ENCODE assay signal across 36 cellular contexts in the genomic region with DNA sequence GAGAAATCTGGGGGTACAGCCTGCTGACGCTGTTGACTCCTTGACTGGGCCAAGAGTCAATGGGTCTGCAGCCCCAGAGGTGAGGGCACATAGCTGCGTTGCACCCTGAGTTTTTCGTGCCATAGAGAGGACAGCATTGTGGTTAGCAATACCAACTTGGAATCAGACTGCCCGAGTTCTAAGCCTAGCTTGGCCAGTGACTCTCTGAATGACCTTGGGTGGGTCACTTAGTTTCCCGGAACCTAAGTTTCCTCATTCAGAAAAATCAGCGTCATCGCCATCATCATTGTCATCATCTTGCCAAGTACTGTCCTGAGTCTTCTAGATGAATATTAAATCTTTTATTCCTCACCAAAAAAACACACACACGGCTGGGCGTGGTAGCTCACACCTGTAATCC.
"Had no signal": no experiment of that assay in that cellular context is flagged by ENCODE, and none has a peak within 500 bp of the region (broad histone marks: within the 10 kb centered on the region; RNA-seq: fewer than 3 reads in every experiment).

No MANE protein-coding gene starts in this region.

- H3K27me3 ChIP-seq: ascending aorta, cardiac muscle cell had no signal

- H3K9me3 ChIP-seq: ascending aorta had no signal

- H3K4me3 Mint-ChIP-seq: activated CD4-positive, alpha-beta memory T cell treated with anti-CD3 and anti-CD28 coated beads, Interleukin-2, amount 10 ng/mL, durations not matched to agents 7 days and 5 days; activated CD4-positive, alpha-beta T cell treated with anti-CD3 and anti-CD28 coated beads, Interleukin-2, amount 10 ng/mL, durations not matched to agents 24 days and 14 days; activated CD8-positive, alpha-beta memory T cell treated with anti-CD3 and anti-CD28 coated beads, Interleukin-2, amount 10 ng/mL, durations not matched to agents 7 days and 5 days; activated CD8-positive, alpha-beta T cell treated with anti-CD3 and anti-CD28 coated beads, Interleukin-2, amount 10 ng/mL, durations not matched to agents 7 days and 5 days; activated naive CD4-positive, alpha-beta T cell treated with anti-CD3 and anti-CD28 coated beads, Interleukin-2, amount 10 ng/mL, durations not matched to agents 7 days and 5 days; activated naive CD4-positive, alpha-beta T cell treated with anti-CD3 and anti-CD28 coated beads, Interleukin-2, amount 50 U/mL, for 24 hours; activated naive CD8-positive, alpha-beta T cell; activated naive CD8-positive, alpha-beta T cell treated with anti-CD3 and anti-CD28 coated beads, Interleukin-2, amount 10 ng/mL, durations not matched to agents 7 days and 5 days; activated naive CD8-positive, alpha-beta T cell treated with anti-CD3 and anti-CD28 coated beads, Interleukin-2, amount 50 U/mL, for 24 hours; activated T-cell treated with anti-CD3 and anti-CD28 coated beads, Interleukin-2, amount 50 U/mL, for 24 hours; brain; central memory CD8-positive, alpha-beta T cell; T-helper 1 cell treated with Interleukin-12 subunit alpha and Interleukin-12 subunit beta and Interleukin-4 antibody, amounts not matched to agents 30 μg/mL and 1 μg/mL, for 36 hours; T-helper 2 cell treated with Interferon-gamma antibody and Interleukin-4, amounts not matched to agents 5 μg/mL and 100 μg/mL, for 36 hours; WTC11 had no signal

- H3K27ac Mint-ChIP-seq: activated CD4-positive, alpha-beta memory T cell treated with anti-CD3 and anti-CD28 coated beads, Interleukin-2, amount 10 ng/mL, durations not matched to agents 7 days and 5 days; activated CD4-positive, alpha-beta T cell treated with anti-CD3 and anti-CD28 coated beads, Interleukin-2, amount 10 ng/mL, durations not matched to agents 24 days and 14 days; activated CD8-positive, alpha-beta memory T cell treated with anti-CD3 and anti-CD28 coated beads, Interleukin-2, amount 10 ng/mL, durations not matched to agents 7 days and 5 days; activated CD8-positive, alpha-beta T cell treated with anti-CD3 and anti-CD28 coated beads, Interleukin-2, amount 10 ng/mL, durations not matched to agents 7 days and 5 days; activated naive CD4-positive, alpha-beta T cell treated with anti-CD3 and anti-CD28 coated beads, Interleukin-2, amount 10 ng/mL, durations not matched to agents 7 days and 5 days; activated naive CD4-positive, alpha-beta T cell treated with anti-CD3 and anti-CD28 coated beads, Interleukin-2, amount 50 U/mL, for 24 hours; activated naive CD8-positive, alpha-beta T cell; activated naive CD8-positive, alpha-beta T cell treated with anti-CD3 and anti-CD28 coated beads, Interleukin-2, amount 10 ng/mL, durations not matched to agents 7 days and 5 days; activated naive CD8-positive, alpha-beta T cell treated with anti-CD3 and anti-CD28 coated beads, Interleukin-2, amount 50 U/mL, for 24 hours; activated T-cell treated with anti-CD3 and anti-CD28 coated beads, Interleukin-2, amount 50 U/mL, for 24 hours; activated T-helper 2 cell treated with anti-CD3 and anti-CD28 coated beads, Interferon-gamma antibody, Interleukin-2, Interleukin-4, amounts not matched to agents 10 μg/mL and 5 μg/mL and 100 μg/mL, durations not matched to agents 14 hours and 24 hours and 36 hours; brain; T-helper 1 cell treated with Interleukin-12 subunit alpha and Interleukin-12 subunit beta and Interleukin-4 antibody, amounts not matched to agents 30 μg/mL and 1 μg/mL, for 36 hours; T-helper 2 cell treated with Interferon-gamma antibody and Interleukin-4, amounts not matched to agents 5 μg/mL and 100 μg/mL, for 36 hours; WTC11 had no signal

- H3K27me3 Mint-ChIP-seq: activated CD4-positive, alpha-beta memory T cell treated with anti-CD3 and anti-CD28 coated beads, Interleukin-2, amount 10 ng/mL, durations not matched to agents 7 days and 5 days; activated CD4-positive, alpha-beta T cell treated with anti-CD3 and anti-CD28 coated beads, Interleukin-2, amount 10 ng/mL, durations not matched to agents 24 days and 14 days; activated CD8-positive, alpha-beta memory T cell treated with anti-CD3 and anti-CD28 coated beads, Interleukin-2, amount 10 ng/mL, durations not matched to agents 7 days and 5 days; activated naive CD4-positive, alpha-beta T cell treated with anti-CD3 and anti-CD28 coated beads, Interleukin-2, amount 10 ng/mL, durations not matched to agents 7 days and 5 days; activated naive CD4-positive, alpha-beta T cell treated with anti-CD3 and anti-CD28 coated beads, Interleukin-2, amount 50 U/mL, for 24 hours; activated naive CD8-positive, alpha-beta T cell; activated naive CD8-positive, alpha-beta T cell treated with anti-CD3 and anti-CD28 coated beads, Interleukin-2, amount 50 U/mL, for 24 hours; activated T-cell treated with anti-CD3 and anti-CD28 coated beads, Interleukin-2, amount 50 U/mL, for 24 hours; brain had no signal

- ATAC-seq: activated CD4-positive, CD25-positive, alpha-beta regulatory T cell treated with anti-CD3 and anti-CD28 coated beads, Interleukin-2, amount 50 U/mL, for 24 hours; activated CD8-positive, alpha-beta memory T cell treated with anti-CD3 and anti-CD28 coated beads, Interleukin-2, amount 10 ng/mL, durations not matched to agents 7 days and 5 days; activated CD8-positive, alpha-beta T cell treated with anti-CD3 and anti-CD28 coated beads, Interleukin-2, amount 10 ng/mL, durations not matched to agents 7 days and 5 days; activated naive CD8-positive, alpha-beta T cell treated with anti-CD3 and anti-CD28 coated beads, Interleukin-2, amount 50 U/mL, for 24 hours; WTC11 had no signal

- H3K36me3 Mint-ChIP-seq: activated CD8-positive, alpha-beta memory T cell treated with anti-CD3 and anti-CD28 coated beads, Interleukin-2, amount 10 ng/mL, durations not matched to agents 7 days and 5 days; activated naive CD4-positive, alpha-beta T cell treated with anti-CD3 and anti-CD28 coated beads, Interleukin-2, amount 10 ng/mL, durations not matched to agents 7 days and 5 days; activated naive CD4-positive, alpha-beta T cell treated with anti-CD3 and anti-CD28 coated beads, Interleukin-2, amount 50 U/mL, for 24 hours; activated naive CD8-positive, alpha-beta T cell; activated naive CD8-positive, alpha-beta T cell treated with anti-CD3 and anti-CD28 coated beads, Interleukin-2, amount 10 ng/mL, durations not matched to agents 7 days and 5 days; WTC11 had no signal

- DNase-seq: activated CD4-positive, alpha-beta memory T cell treated with anti-CD3 and anti-CD28 coated beads, Interleukin-2, amount 10 ng/mL, durations not matched to agents 7 days and 5 days; activated CD4-positive, alpha-beta T cell treated with anti-CD3 and anti-CD28 coated beads for 4 hours; activated CD4-positive, alpha-beta T cell treated with anti-CD3 and anti-CD28 coated beads, Interleukin-2, amount 10 ng/mL, durations not matched to agents 24 days and 14 days; activated CD4-positive, alpha-beta T cell treated with anti-CD3 and anti-CD28 coated beads, Interleukin-2, amount 50 U/mL, for 48 hours; activated CD4-positive, CD25-positive, alpha-beta regulatory T cell; activated CD8-positive, alpha-beta memory T cell treated with anti-CD3 and anti-CD28 coated beads for 24 hours; activated CD8-positive, alpha-beta memory T cell treated with anti-CD3 and anti-CD28 coated beads, Interleukin-2, amount 10 ng/mL, durations not matched to agents 7 days and 5 days; activated CD8-positive, alpha-beta memory T cell treated with anti-CD3 and anti-CD28 coated beads, Interleukin-2, amount 50 U/mL, for 48 hours; activated CD8-positive, alpha-beta T cell treated with anti-CD3 and anti-CD28 coated beads, Interleukin-2, amount 10 ng/mL, durations not matched to agents 7 days and 5 days; activated effector memory CD4-positive, alpha-beta T cell treated with Interleukin-2 at 50 U/mL for 16 hours; activated gamma-delta T cell; activated naive CD4-positive, alpha-beta T cell treated with anti-CD3 and anti-CD28 coated beads, Interleukin-2, amount 10 ng/mL, durations not matched to agents 7 days and 5 days; activated naive CD4-positive, alpha-beta T cell treated with Interleukin-2 at 50 U/mL for 16 hours; activated naive CD8-positive, alpha-beta T cell treated with anti-CD3 and anti-CD28 coated beads, Interleukin-2, amount 10 ng/mL, durations not matched to agents 7 days and 5 days; activated naive CD8-positive, alpha-beta T cell treated with anti-CD3 and anti-CD28 coated beads, Interleukin-2, amount 50 U/mL, for 24 hours; activated T-cell treated with anti-CD3 and anti-CD28 coated beads, Interleukin-2, amount 50 U/mL, for 24 hours; activated T-cell treated with anti-CD3 and anti-CD28 coated beads, Interleukin-2, amount 50 U/mL, for 48 hours; amygdala; anterior cingulate cortex; caudate nucleus; SW 1271; T-helper 1 cell; T-helper 2 cell; T-helper 9 cell; WERI-Rb-1 had no signal

- H3K9me3 Mint-ChIP-seq: activated CD4-positive, alpha-beta memory T cell treated with anti-CD3 and anti-CD28 coated beads, Interleukin-2, amount 10 ng/mL, durations not matched to agents 7 days and 5 days; activated CD4-positive, alpha-beta T cell treated with anti-CD3 and anti-CD28 coated beads, Interleukin-2, amount 10 ng/mL, durations not matched to agents 24 days and 14 days; activated naive CD4-positive, alpha-beta T cell treated with anti-CD3 and anti-CD28 coated beads, Interleukin-2, amount 10 ng/mL, durations not matched to agents 7 days and 5 days; activated naive CD4-positive, alpha-beta T cell treated with anti-CD3 and anti-CD28 coated beads, Interleukin-2, amount 50 U/mL, for 24 hours; activated naive CD8-positive, alpha-beta T cell treated with anti-CD3 and anti-CD28 coated beads, Interleukin-2, amount 10 ng/mL, durations not matched to agents 7 days and 5 days; activated naive CD8-positive, alpha-beta T cell treated with anti-CD3 and anti-CD28 coated beads, Interleukin-2, amount 50 U/mL, for 24 hours; activated T-cell treated with anti-CD3 and anti-CD28 coated beads, Interleukin-2, amount 50 U/mL, for 24 hours; activated T-helper 2 cell treated with anti-CD3 and anti-CD28 coated beads, Interferon-gamma antibody, Interleukin-2, Interleukin-4, amounts not matched to agents 10 μg/mL and 5 μg/mL and 100 μg/mL, durations not matched to agents 14 hours and 24 hours and 36 hours; central memory CD8-positive, alpha-beta T cell; T-helper 1 cell treated with Interleukin-12 subunit alpha and Interleukin-12 subunit beta and Interleukin-4 antibody, amounts not matched to agents 30 μg/mL and 1 μg/mL, for 36 hours; T-helper 2 cell treated with Interferon-gamma antibody and Interleukin-4, amounts not matched to agents 5 μg/mL and 100 μg/mL, for 36 hours had no signal

- H3K36me3 ChIP-seq: ascending aorta, cardiac muscle cell, WERI-Rb-1 had no signal

- H3K4me1 Mint-ChIP-seq: activated CD4-positive, alpha-beta memory T cell treated with anti-CD3 and anti-CD28 coated beads, Interleukin-2, amount 10 ng/mL, durations not matched to agents 7 days and 5 days; activated CD4-positive, alpha-beta T cell treated with anti-CD3 and anti-CD28 coated beads, Interleukin-2, amount 10 ng/mL, durations not matched to agents 24 days and 14 days; activated CD8-positive, alpha-beta memory T cell treated with anti-CD3 and anti-CD28 coated beads, Interleukin-2, amount 10 ng/mL, durations not matched to agents 7 days and 5 days; activated naive CD4-positive, alpha-beta T cell treated with anti-CD3 and anti-CD28 coated beads, Interleukin-2, amount 10 ng/mL, durations not matched to agents 7 days and 5 days; activated naive CD4-positive, alpha-beta T cell treated with anti-CD3 and anti-CD28 coated beads, Interleukin-2, amount 50 U/mL, for 24 hours; activated naive CD8-positive, alpha-beta T cell treated with anti-CD3 and anti-CD28 coated beads, Interleukin-2, amount 10 ng/mL, durations not matched to agents 7 days and 5 days; activated naive CD8-positive, alpha-beta T cell treated with anti-CD3 and anti-CD28 coated beads, Interleukin-2, amount 50 U/mL, for 24 hours; central memory CD8-positive, alpha-beta T cell had no signal

- H3K27ac ChIP-seq: ascending aorta, cardiac muscle cell, WERI-Rb-1 had no signal

- H3K4me3 ChIP-seq: ascending aorta, cardiac muscle cell had no signal
